10 cellular contexts compared by ENCODE assay signal in the genomic region with DNA sequence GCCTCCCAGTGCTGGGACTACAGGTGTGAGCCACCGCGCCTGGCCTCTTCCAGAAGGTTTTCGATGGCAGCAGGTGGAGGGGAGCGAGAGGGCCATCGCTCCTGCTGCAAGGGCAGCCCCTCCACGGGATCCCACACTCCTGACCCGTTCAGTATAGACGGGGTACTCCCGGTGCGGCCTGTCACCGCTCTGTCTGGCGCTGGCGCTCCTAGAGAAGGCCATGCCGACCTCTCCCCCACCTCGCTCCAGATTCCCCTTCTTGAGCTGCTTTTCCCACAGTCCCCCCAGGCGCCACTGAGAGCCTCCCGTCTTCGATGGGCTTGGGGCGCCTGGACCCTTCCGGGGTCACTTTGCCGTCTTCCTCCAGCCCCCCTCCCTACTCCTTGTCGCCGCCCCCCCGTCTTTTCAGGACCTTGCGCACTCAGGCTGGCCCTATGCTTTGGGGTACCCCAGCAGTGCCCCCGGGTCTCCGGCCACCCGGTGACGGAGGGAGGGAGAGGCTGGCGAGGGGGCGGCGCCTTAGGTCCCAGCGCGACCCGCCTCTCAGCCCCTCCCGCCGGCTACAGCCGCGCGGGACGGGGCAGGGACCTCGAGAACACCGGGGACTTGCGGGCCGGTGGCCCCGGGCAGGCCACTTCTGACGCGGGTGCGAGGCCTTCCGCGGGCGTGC. TPM values are rescaled to one million over a fixed set of nuclear protein-coding genes. Genes with fewer than 3 reads are reported as not detected.
DNase-seq lines count a peak whose midpoint lies in the region; ATAC-seq, FAIRE-seq and TF ChIP-seq lines count a peak whose summit lies in the region.
"Had no signal": no experiment of that assay in that cellular context is flagged by ENCODE, and none has a peak within 500 bp of the region (broad histone marks: within the 10 kb centered on the region; RNA-seq: fewer than 3 reads in every experiment).

No MANE protein-coding gene starts in this region.

- BruUV-seq in GM12878 (replicated peaks; lab: Mats Ljungman, UMichigan), result no TSS peak

- POLR2A ChIA-PET in GM12878 (lab: Charles Lee), result no interaction called here

- TF ChIP-seq POLR2A in GM12878 (IDR thresholded peaks at IDR 0.05; ENCODE audit: low read depth, low read length), result peak; percentile 37; the same call in 1 of the 2 replicates
- TF ChIP-seq POLR2A in sigmoid colon (IDR thresholded peaks at IDR 0.05), result no peak

- intact Hi-C loops in GM12878 (cut with micrococcal nuclease; ENCODE audit: unreplicated experiment) (no loop called here), sigmoid colon (cut with DNase I) (no loop called here)

- peak overlapping the region; percentile 91 for H3K4me2 ChIP-seq in GM12878 (ENCODE audit: control insufficient read depth, insufficient read depth)

- H3K9ac ChIP-seq in GM12878 (ENCODE audit: control insufficient read depth, insufficient read depth, low read length), result peak overlapping the region; percentile 58; the same call in 1 of the 2 replicates
- no peak overlapping the region for H3K9ac ChIP-seq in iPS-18a (ENCODE audit: low read length)

- TF ChIP-seq CTCF in GM12878 (IDR thresholded peaks at IDR 0.05 in 2 of 3, conservative IDR thresholded peaks at IDR 0.05 in 1 of 3; ENCODE audit: control insufficient read depth in 2 of 3, extremely low read depth in 1 of 3, insufficient read depth in 1 of 3, low read depth in 3 of 3, low read length in 3 of 3) (no peak), sigmoid colon (IDR thresholded peaks at IDR 0.05) (no peak)

- 42% methylated on average over 50 of the region's 52 CpGs for WGBS in GM12878 (ENCODE audit: insufficient coverage, insufficient replicate concordance, low lambda C conversion rate, missing lambda C conversion rate)
- 30 to 33% methylated on average over 52 of the region's 52 CpGs for WGBS in sigmoid colon, 2 donors

- H3K27me3 ChIP-seq in GM12878 (replicated peaks in 1 of 2; ENCODE audit: control insufficient read depth in 2 of 2, insufficient read depth in 2 of 2, low read length in 1 of 2) (no peaks in the 10 kb centered on the region), iPS-18a (ENCODE audit: control insufficient read depth, insufficient read depth, low read length) (peaks cover 25% of the 10 kb centered on the region), sigmoid colon (no peaks in the 10 kb centered on the region)

- CTCF ChIA-PET in GM12878 (lab: Yijun Ruan, JAX), result no interaction called here

- TF ChIP-seq EP300 in GM12878 (IDR thresholded peaks at IDR 0.05; ENCODE audit: borderline replicate concordance in 1 of 2, control insufficient read depth in 1 of 2, low read depth in 2 of 2, low read length in 2 of 2) (no peak), sigmoid colon (IDR thresholded peaks at IDR 0.05) (no peak)

- peak overlapping the region; percentile 41; the same call in 1 of the 2 replicates for H3K4me3 ChIP-seq in GM12878
- peak overlapping the region; percentile 46 for H3K4me3 ChIP-seq in iPS-18a (ENCODE audit: low read length)
- H3K4me3 ChIP-seq in sigmoid colon, result peak overlapping the region; percentile 35 to 74 (median 58)

- H3K4me1 ChIP-seq in GM12878 (ENCODE audit: control insufficient read depth, insufficient read depth, low read length) (peaks cover 28% of the 10 kb centered on the region), iPS-18a (ENCODE audit: control insufficient read depth, low read depth, low read length) (peaks cover 24% of the 10 kb centered on the region), sigmoid colon (peaks cover 0 to 42% (median 39%) of the 10 kb centered on the region in 4 donors)

- no peaks in the 10 kb centered on the region for H3K9me3 ChIP-seq in GM12878 (replicated peaks; ENCODE audit: control insufficient read depth, insufficient read depth, low read length)
- no peaks in the 10 kb centered on the region for H3K9me3 ChIP-seq in iPS-18a (ENCODE audit: control insufficient read depth, low read depth, low read length)
- no peaks in the 10 kb centered on the region for H3K9me3 ChIP-seq in sigmoid colon

- in situ Hi-C loops in GM12878 (cut with MboI), result loop anchor here (10.0 to 25.0 kb wide), 2 partner anchors 996 to 1692 kb away; partner anchors contain the start of gene MGAT1

- RAD21 ChIA-PET in GM12878 (lab: Charles Lee; ENCODE audit: unreplicated experiment), result interaction anchor here (1.7 kb wide), 1 partner anchor 13 kb away, joined by 4 read pairs; no protein-coding TSS in a partner anchor

- H3K27ac ChIP-seq in GM12878 (ENCODE audit: control insufficient read depth, insufficient read depth) (no peak overlapping the region), iPS-18a (ENCODE audit: low read length) (no peak overlapping the region), sigmoid colon (peak overlapping the region; percentile 97 to 100 (median 99))

- no peaks in the 10 kb centered on the region for H4K20me1 ChIP-seq in GM12878 (ENCODE audit: control insufficient read depth, insufficient read depth)

- SMC1A ChIA-PET in GM12878 (lab: Charles Lee; ENCODE audit: uncharacterized antibody, unreplicated experiment), result no interaction called here

- DNase-seq in GM03348 (ENCODE audit: low spot score) (peak; percentile 60), GM12878 (ENCODE audit: low read depth, low spot score) (no peak), sigmoid colon (no peak), NCI-H2081 treated with DMSO at 0.1 percent for 48 hours (lab: John Stamatoyannopoulos, UW) (no peak), NCI-H510A treated with DMSO at 0.1 percent for 48 hours (lab: John Stamatoyannopoulos, UW) (no peak)
- DNase-seq in activated effector memory CD4-positive, alpha-beta T cell treated with anti-CD3 and anti-CD28 coated beads, Interleukin-2, amount 50 U/mL, for 16 hours, result no peak
- DNase-seq in activated CD4-positive, CD25-positive, alpha-beta regulatory T cell treated with anti-CD3 and anti-CD28 coated beads, Interleukin-2, amount 50 U/mL, for 72 hours, result no peak
- DNase-seq: DMS79, NCI-H187 treated with DMSO at 0.1 percent for 48 hours had no signal

- H2AFZ ChIP-seq in GM12878 (ENCODE audit: control insufficient read depth, low read depth, low read length), result peak overlapping the region; percentile 64

- H3K36me3 ChIP-seq in GM12878 (ENCODE audit: control insufficient read depth in 2 of 2, insufficient read depth in 2 of 2, low read length in 1 of 2), result no peaks in the 10 kb centered on the region; a peak in 1 of 4 replicates
- no peaks in the 10 kb centered on the region for H3K36me3 ChIP-seq in iPS-18a (ENCODE audit: control insufficient read depth, low read depth, low read length)
- H3K36me3 ChIP-seq in sigmoid colon, result peaks cover 0 to 14% (median 0%) of the 10 kb centered on the region in 4 donors

- TF ChIP-seq RAD21 in GM12878 (IDR thresholded peaks at IDR 0.05; ENCODE audit: insufficient read depth, low read depth, low read length), result no peak

- no peak for ATAC-seq in GM12878

- peaks cover 12% of the 10 kb centered on the region for H3K79me2 ChIP-seq in GM12878 (ENCODE audit: control insufficient read depth, insufficient read depth, low read length)

- no peak for FAIRE-seq in GM12878 (lab: Jason Lieb, UNC)

RNA-seq across cellular contexts. Expression of gene SQSTM1, which starts 4.2 kb away (rescaled TPM):
- total RNA-seq in GM12878 (2013; cell fraction: nucleolus; rRNA removed), result 109 and 123 TPM in 2 replicates
- total RNA-seq in GM12878 (2014; rRNA removed) (127 and 138 TPM in 2 replicates), GM12878 (2014; rRNA removed; fragmentation: Illumina TruSeq; extraction: Trizol) (43.7 and 45.0 TPM in 2 replicates), GM12878 (2021) (105 and 106 TPM in 2 replicates), sigmoid colon (100 to 1,000 TPM; 287 to 443 (median 386) TPM)
- 45.8 TPM for polyA plus RNA-seq in GM12878 (2011; ENCODE audit: low read depth)
- polyA plus RNA-seq in GM12878 (2011; rRNA removed) (33.6 and 53.8 TPM in 2 replicates), GM12878 (2014; fragmentation: Illumina TruSeq; extraction: Trizol) (23.8 and 54.0 TPM in 2 replicates), GM12878 (2014; fragmentation: Nextera tagmentation; extraction: Ambion mirVana) (1 to 10 TPM; 6.3 to 8.1 TPM), GM12878 (2014; rRNA removed) (70.1 and 75.3 TPM in 2 replicates), GM12878 (2016; fragmentation: Nextera tagmentation; extraction: Ambion mirVana) (100 to 1,000 TPM; 117 to 127 TPM), sigmoid colon (100 to 1,000 TPM; 168 to 301 (median 203) TPM)
- polyA plus RNA-seq in GM12878 (2011; cell fraction: cytosol; rRNA removed), result 81.2 and 91.2 TPM in 2 replicates
- 114 and 124 TPM in 2 replicates for polyA plus RNA-seq in GM12878 (2011; cell fraction: nucleus; rRNA removed)
- polyA plus RNA-seq in GM12878 (2012), result 128 and 145 TPM in 2 replicates
- polyA minus RNA-seq in GM12878 (2011; rRNA and poly(A)+ RNA removed), result 32.2 and 65.4 TPM in 2 replicates
- polyA minus RNA-seq in GM12878 (2011; cell fraction: cytosol; rRNA and poly(A)+ RNA removed), result 73.9 and 76.5 TPM in 2 replicates
- polyA minus RNA-seq in GM12878 (2011; cell fraction: nucleus; rRNA and poly(A)+ RNA removed), result 135 and 203 TPM in 2 replicates

RNA-seq across cellular contexts. Expression of gene MGAT4B, which starts 9.9 kb away (rescaled TPM):
- total RNA-seq in GM12878 (2013; cell fraction: nucleolus; rRNA removed), result 94.1 and 97.6 TPM in 2 replicates
- total RNA-seq in GM12878 (2014; rRNA removed) (44.7 and 46.0 TPM in 2 replicates), GM12878 (2014; rRNA removed; fragmentation: Illumina TruSeq; extraction: Trizol) (25.2 and 34.4 TPM in 2 replicates), GM12878 (2021) (66.2 and 82.5 TPM in 2 replicates), sigmoid colon (10 to 100 TPM; 27.8 to 56.8 (median 31.5) TPM)
- polyA plus RNA-seq in GM12878 (2011; ENCODE audit: low read depth), result 24.6 TPM
- polyA plus RNA-seq in GM12878 (2011; rRNA removed) (24.5 and 42.8 TPM in 2 replicates), GM12878 (2014; fragmentation: Illumina TruSeq; extraction: Trizol) (27.2 and 33.3 TPM in 2 replicates), GM12878 (2014; fragmentation: Nextera tagmentation; extraction: Ambion mirVana) (under 1 TPM in 1 of 2 experiments, not detected in 1; 0.60 TPM), GM12878 (2014; rRNA removed) (59.3 and 69.7 TPM in 2 replicates), GM12878 (2016; fragmentation: Nextera tagmentation; extraction: Ambion mirVana) (1 to 10 TPM; 7.6 to 8.3 TPM), sigmoid colon (100 to 1,000 TPM; 184 to 241 (median 232) TPM)
- polyA plus RNA-seq in GM12878 (2011; cell fraction: cytosol; rRNA removed), result 57.3 and 70.6 TPM in 2 replicates
- polyA plus RNA-seq in GM12878 (2011; cell fraction: nucleus; rRNA removed), result 263 and 274 TPM in 2 replicates
- 44.2 and 50.9 TPM in 2 replicates for polyA plus RNA-seq in GM12878 (2012)
- polyA minus RNA-seq in GM12878 (2011; rRNA and poly(A)+ RNA removed), result 41.5 and 69.5 TPM in 2 replicates
- 23.1 and 28.3 TPM in 2 replicates for polyA minus RNA-seq in GM12878 (2011; cell fraction: cytosol; rRNA and poly(A)+ RNA removed)
- 83.3 and 122 TPM in 2 replicates for polyA minus RNA-seq in GM12878 (2011; cell fraction: nucleus; rRNA and poly(A)+ RNA removed)

RNA-seq across cellular contexts. Expression of gene LTC4S, which starts 22.8 kb away (rescaled TPM):
- total RNA-seq in GM12878 (2013; cell fraction: nucleolus; rRNA removed), result 1.1 and 1.8 TPM in 2 replicates
- total RNA-seq in GM12878 (2014; rRNA removed), result 1.1 and 1.8 TPM in 2 replicates
- not detected in 2 replicates for total RNA-seq in GM12878 (2014; rRNA removed; fragmentation: Illumina TruSeq; extraction: Trizol)
- total RNA-seq in GM12878 (2021), result 2.0 and 3.6 TPM in 2 replicates
- not detected for polyA plus RNA-seq in GM12878 (2011; ENCODE audit: low read depth)
- polyA plus RNA-seq in GM12878 (2011; rRNA removed), result not detected in 2 replicates
- polyA plus RNA-seq in GM12878 (2011; cell fraction: cytosol; rRNA removed), result 0.13 and 0.20 TPM in 2 replicates
- polyA plus RNA-seq in GM12878 (2011; cell fraction: nucleus; rRNA removed), result 0.33 and 0.50 TPM in 2 replicates
- polyA plus RNA-seq in GM12878 (2012), result 0.66 TPM in 1 of 2 replicates, not detected in the other
- not detected in 2 replicates for polyA plus RNA-seq in GM12878 (2014; fragmentation: Illumina TruSeq; extraction: Trizol)
- polyA plus RNA-seq in GM12878 (2014; fragmentation: Nextera tagmentation; extraction: Ambion mirVana), result not detected
- 1.6 and 2.0 TPM in 2 replicates for polyA plus RNA-seq in GM12878 (2014; rRNA removed)
- polyA plus RNA-seq in GM12878 (2016; fragmentation: Nextera tagmentation; extraction: Ambion mirVana), result 1 to 10 TPM in 1 of 2 experiments, under 1 TPM in 1; 0.78 to 1.3 TPM
- not detected in 2 replicates for polyA minus RNA-seq in GM12878 (2011; rRNA and poly(A)+ RNA removed)
- not detected in 2 replicates for polyA minus RNA-seq in GM12878 (2011; cell fraction: cytosol; rRNA and poly(A)+ RNA removed)
- polyA minus RNA-seq in GM12878 (2011; cell fraction: nucleus; rRNA and poly(A)+ RNA removed), result 0.73 and 0.77 TPM in 2 replicates
- 1 to 10 TPM; 1.5 to 6.1 (median 5.4) TPM for total RNA-seq in sigmoid colon
- polyA plus RNA-seq in sigmoid colon, result 1 to 10 TPM in 2 of 3 donors, not detected in 1; 2.6 to 3.6 TPM

RNA-seq across cellular contexts. Expression of gene MRNIP, which starts 42.1 kb away (rescaled TPM):
- 156 and 160 TPM in 2 replicates for total RNA-seq in GM12878 (2013; cell fraction: nucleolus; rRNA removed)
- total RNA-seq in GM12878 (2014; rRNA removed) (16.2 and 17.7 TPM in 2 replicates), GM12878 (2014; rRNA removed; fragmentation: Illumina TruSeq; extraction: Trizol) (7.8 and 10.5 TPM in 2 replicates), GM12878 (2021) (13.3 and 17.4 TPM in 2 replicates), sigmoid colon (10 to 100 TPM; 30.7 to 59.8 (median 34.5) TPM)
- polyA plus RNA-seq in GM12878 (2011; ENCODE audit: low read depth), result 15.8 TPM
- polyA plus RNA-seq in GM12878 (2011; rRNA removed) (30.4 and 30.9 TPM in 2 replicates), GM12878 (2014; fragmentation: Illumina TruSeq; extraction: Trizol) (9.7 and 12.3 TPM in 2 replicates), GM12878 (2014; fragmentation: Nextera tagmentation; extraction: Ambion mirVana) (10 to 100 TPM in 1 of 2 experiments, 1 to 10 TPM in 1; 2.4 to 13.6 TPM), GM12878 (2014; rRNA removed) (28.3 and 28.9 TPM in 2 replicates), GM12878 (2016; fragmentation: Nextera tagmentation; extraction: Ambion mirVana) (10 to 100 TPM; 10.0 to 12.7 TPM), sigmoid colon (10 to 100 TPM in 2 of 3 donors, 1 to 10 TPM in 1; 8.3 to 20.3 (median 11.4) TPM)
- polyA plus RNA-seq in GM12878 (2011; cell fraction: cytosol; rRNA removed), result 35.9 and 43.8 TPM in 2 replicates
- 161 and 182 TPM in 2 replicates for polyA plus RNA-seq in GM12878 (2011; cell fraction: nucleus; rRNA removed)
- 21.8 and 22.8 TPM in 2 replicates for polyA plus RNA-seq in GM12878 (2012)
- 9.7 and 17.6 TPM in 2 replicates for polyA minus RNA-seq in GM12878 (2011; rRNA and poly(A)+ RNA removed)
- polyA minus RNA-seq in GM12878 (2011; cell fraction: cytosol; rRNA and poly(A)+ RNA removed), result 4.4 and 5.6 TPM in 2 replicates
- polyA minus RNA-seq in GM12878 (2011; cell fraction: nucleus; rRNA and poly(A)+ RNA removed), result 15.0 and 23.3 TPM in 2 replicates

Comparison
In these comparisons a context has a peak if more than half of its experiments do, and no peak if none do; other contexts are left out.
1. H3K27ac ChIP-seq: peak in sigmoid colon (4 of 4); none in GM12878 (single experiment) and iPS-18a (single experiment).
2. Peak in every context shown above with its lines, with median percentiles within 50 percentile points of each other: H3K4me3 ChIP-seq.